In the genomic region with DNA sequence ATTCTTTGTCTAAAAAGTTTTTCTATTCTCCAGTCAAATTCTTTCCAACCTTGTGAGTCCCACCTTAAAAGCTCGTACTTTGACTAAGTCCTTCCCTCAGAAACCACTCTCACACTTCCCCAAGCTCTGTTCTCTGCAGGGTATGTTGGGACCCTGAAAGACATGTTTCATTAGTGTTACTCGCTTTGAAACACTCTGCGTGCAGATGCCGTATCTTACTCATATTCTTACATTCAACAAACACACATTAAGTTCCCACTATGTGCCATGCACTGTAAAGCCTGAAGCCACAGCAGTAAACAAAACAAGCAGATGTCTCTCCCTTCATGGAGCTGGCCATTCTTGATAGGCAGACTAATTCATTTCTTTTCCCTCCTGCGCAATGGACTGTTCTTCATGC, we compare ENCODE assay signal across 12 cellular contexts.
"Had no signal": no experiment of that assay in that cellular context is flagged by ENCODE, and none has a peak within 500 bp of the region (broad histone marks: within the 10 kb centered on the region; RNA-seq: fewer than 3 reads in every experiment).

No MANE protein-coding gene starts in this region.

- FAIRE-seq: bronchial epithelial cell, TTC549 had no signal

- H3K27ac Mint-ChIP-seq: activated CD4-positive, alpha-beta memory T cell treated with anti-CD3 and anti-CD28 coated beads, Interleukin-2, amount 10 ng/mL, durations not matched to agents 7 days and 5 days had no signal

- ATAC-seq: activated CD4-positive, CD25-positive, alpha-beta regulatory T cell treated with anti-CD3 and anti-CD28 coated beads, Interleukin-2, amount 50 U/mL, for 24 hours; left cardiac atrium had no signal

- H3K9me3 Mint-ChIP-seq: activated CD4-positive, alpha-beta memory T cell treated with anti-CD3 and anti-CD28 coated beads, Interleukin-2, amount 10 ng/mL, durations not matched to agents 7 days and 5 days had no signal

- DNase-seq: activated CD4-positive, alpha-beta memory T cell treated with anti-CD3 and anti-CD28 coated beads, Interleukin-2, amount 10 ng/mL, durations not matched to agents 7 days and 5 days; anterior cingulate cortex; foreskin melanocyte; head of caudate nucleus; left cardiac atrium; stimulated activated CD4-positive, alpha-beta T cell treated with anti-CD3 and anti-CD28 coated beads, Interleukin-2, amount 100 ng/mL, for 48 hours; stimulated activated CD8-positive, alpha-beta memory T cell treated with anti-CD3 and anti-CD28 coated beads, Interleukin-4, amount 100 ng/mL, for 48 hours; thyroid gland had no signal

- H3K27me3 Mint-ChIP-seq: activated CD4-positive, alpha-beta memory T cell treated with anti-CD3 and anti-CD28 coated beads, Interleukin-2, amount 10 ng/mL, durations not matched to agents 7 days and 5 days; activated naive CD8-positive, alpha-beta T cell had no signal

- H3K4me3 Mint-ChIP-seq: activated CD4-positive, alpha-beta memory T cell treated with anti-CD3 and anti-CD28 coated beads, Interleukin-2, amount 10 ng/mL, durations not matched to agents 7 days and 5 days; activated naive CD8-positive, alpha-beta T cell had no signal
